Comparison of ENCODE assay signal across 20 cellular contexts in the genomic region with DNA sequence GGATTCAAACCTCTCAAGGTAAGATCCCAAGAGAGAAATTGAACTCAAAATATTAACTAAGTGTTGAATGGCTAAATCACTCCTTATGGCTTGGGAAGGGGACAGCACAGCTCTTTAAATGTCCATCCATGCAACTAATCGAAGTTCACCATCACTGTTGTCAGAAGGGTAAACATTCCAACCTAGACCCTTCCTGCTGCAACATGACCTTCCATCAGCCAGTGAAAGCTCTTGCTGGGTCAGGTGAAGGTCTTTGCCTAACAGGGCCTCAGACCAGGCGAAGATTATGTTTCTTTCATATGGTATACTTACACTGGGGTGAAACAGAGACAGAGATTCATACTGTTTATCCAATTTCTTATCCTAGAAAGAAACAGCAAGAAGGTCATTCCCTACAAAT.
"Had no signal": no experiment of that assay in that cellular context is flagged by ENCODE, and none has a peak within 500 bp of the region (broad histone marks: within the 10 kb centered on the region; RNA-seq: fewer than 3 reads in every experiment).

No MANE protein-coding gene starts in this region.

- H3K27me3 Mint-ChIP-seq: activated CD4-positive, alpha-beta memory T cell treated with anti-CD3 and anti-CD28 coated beads for 36 hours; activated naive CD4-positive, alpha-beta T cell treated with anti-CD3 and anti-CD28 coated beads, Interleukin-2, amount 10 ng/mL, durations not matched to agents 7 days and 5 days; memory B cell had no signal

- ATAC-seq: body of pancreas had no signal

- H3K9me3 Mint-ChIP-seq: activated CD4-positive, alpha-beta memory T cell treated with anti-CD3 and anti-CD28 coated beads for 36 hours; activated naive CD4-positive, alpha-beta T cell treated with anti-CD3 and anti-CD28 coated beads, Interleukin-2, amount 10 ng/mL, durations not matched to agents 7 days and 5 days; activated T-helper 2 cell treated with anti-CD3 and anti-CD28 coated beads, Interferon-gamma antibody, Interleukin-2, Interleukin-4, amounts not matched to agents 10 μg/mL and 5 μg/mL and 100 μg/mL, durations not matched to agents 14 hours and 24 hours and 36 hours; memory B cell; neural crest cell had no signal

- H3K27ac Mint-ChIP-seq: activated CD4-positive, alpha-beta memory T cell treated with anti-CD3 and anti-CD28 coated beads for 36 hours; activated naive CD4-positive, alpha-beta T cell treated with anti-CD3 and anti-CD28 coated beads, Interleukin-2, amount 10 ng/mL, durations not matched to agents 7 days and 5 days; activated T-helper 2 cell treated with anti-CD3 and anti-CD28 coated beads, Interferon-gamma antibody, Interleukin-2, Interleukin-4, amounts not matched to agents 10 μg/mL and 5 μg/mL and 100 μg/mL, durations not matched to agents 14 hours and 24 hours and 36 hours; memory B cell had no signal

- H3K4me3 Mint-ChIP-seq: activated CD4-positive, alpha-beta memory T cell treated with anti-CD3 and anti-CD28 coated beads for 36 hours; activated naive CD4-positive, alpha-beta T cell treated with anti-CD3 and anti-CD28 coated beads, Interleukin-2, amount 10 ng/mL, durations not matched to agents 7 days and 5 days; memory B cell; neural crest cell had no signal

- FAIRE-seq: endothelial cell of umbilical vein had no signal

- H3K4me1 Mint-ChIP-seq: memory B cell had no signal

- DNase-seq: activated CD4-positive, alpha-beta memory T cell treated with anti-CD3 and anti-CD28 coated beads for 36 hours; activated CD8-positive, alpha-beta memory T cell treated with anti-CD3 and anti-CD28 coated beads, Interleukin-2, amount 50 U/mL, for 48 hours; activated naive CD4-positive, alpha-beta T cell treated with anti-CD3 and anti-CD28 coated beads, Interleukin-2, amount 10 ng/mL, durations not matched to agents 7 days and 5 days; amygdala; body of pancreas; central memory CD4-positive, alpha-beta T cell; esophagus squamous epithelium; hypothalamus; left ventricle myocardium inferior; sigmoid colon; SK-N-SH; spleen; T-helper 1 cell; T1000; tibial artery; uterus had no signal
